8 cellular contexts compared by ENCODE assay signal in genomic region chr16:87868254-87869029, GRCh38. TPM values are rescaled to one million over a fixed set of nuclear protein-coding genes. Genes with fewer than 3 reads are reported as not detected.
A peak's percentile ranks its signal among the peaks of the same experiment; 100 is the strongest.
DNase-seq lines count a peak whose midpoint lies in the region; ATAC-seq and TF ChIP-seq lines count a peak whose summit lies in the region.
"Not testable (repeated sequence)": the region's sequence is repeated elsewhere in the genome, so short reads cannot be mapped to it uniquely, and the experiment has no call there.

No MANE protein-coding gene starts in this region.

- H3K36me3 ChIP-seq in SU-DHL-6 (ENCODE audit: low read length); fibroblast of lung (ENCODE audit: control insufficient read depth, insufficient read depth, low read length); muscle layer of colon (ENCODE audit: insufficient read depth, low read length): not testable (repeated sequence)

- not testable (repeated sequence) for H4K20me1 ChIP-seq in SU-DHL-6 (ENCODE audit: low read depth, low read length); fibroblast of lung (ENCODE audit: control insufficient read depth, extremely low read depth, insufficient read depth, low read length)

- TF ChIP-seq CTCF in SU-DHL-6 (IDR thresholded peaks at IDR 0.05; ENCODE audit: insufficient read depth, low read length, poor library complexity, severe bottlenecking); fibroblast of lung (conservative IDR thresholded peaks at IDR 0.05 in 1 of 2, IDR thresholded peaks at IDR 0.05 in 1 of 2; ENCODE audit: low read depth in 1 of 2, low read length in 2 of 2): not testable (repeated sequence)

- H3K4me1 ChIP-seq in fibroblast of lung (ENCODE audit: control insufficient read depth, extremely low read depth, insufficient read depth, low read length): not testable (repeated sequence)
- peaks cover 11% of the 10 kb centered on the region for H3K4me1 ChIP-seq in muscle layer of colon (ENCODE audit: insufficient read depth, low read length)

- H3K9ac ChIP-seq in SU-DHL-6 (ENCODE audit: low read length) (peak overlapping the region; percentile 70), fibroblast of lung (ENCODE audit: insufficient read depth, low read length) (peak overlapping the region; percentile 75)
- H3K9ac ChIP-seq in muscle layer of colon (ENCODE audit: low read length): not testable (repeated sequence)

- not testable (repeated sequence) for H3K9me3 ChIP-seq in SU-DHL-6 (ENCODE audit: insufficient read depth, low read length); fibroblast of lung (ENCODE audit: control insufficient read depth, insufficient read depth, low read depth, low read length); muscle layer of colon (ENCODE audit: low read length)

- not testable (repeated sequence) for H3K27me3 ChIP-seq in SU-DHL-6 (ENCODE audit: low read length); fibroblast of lung (ENCODE audit: control insufficient read depth, insufficient read depth, low read length); muscle layer of colon (ENCODE audit: control insufficient read depth in 1 of 2, insufficient read depth in 2 of 2, low read length in 2 of 2)

- peak; percentile 38 for ATAC-seq in GM21619 (IDR thresholded peaks at IDR 0.05; ENCODE audit: unreplicated experiment)

- peaks cover 10% of the 10 kb centered on the region; the same call in 1 of the 2 replicates for H3F3A ChIP-seq in SU-DHL-6 (ENCODE audit: insufficient read depth)

- peaks cover 56% of the 10 kb centered on the region for H3K79me2 ChIP-seq in SU-DHL-6 (ENCODE audit: insufficient read depth, low read length)
- not testable (repeated sequence) for H3K79me2 ChIP-seq in fibroblast of lung (ENCODE audit: control insufficient read depth, insufficient read depth, low read length)

- H3K27ac ChIP-seq in SU-DHL-6 (ENCODE audit: low read depth, low read length) (peak overlapping the region; percentile 80), fibroblast of lung (ENCODE audit: insufficient read depth, low read length) (peak overlapping the region; percentile 79), muscle layer of colon (ENCODE audit: low read depth, low read length) (peak overlapping the region; percentile 42)

- not testable (repeated sequence) for H2AFZ ChIP-seq in SU-DHL-6 (ENCODE audit: low read depth, low read length, severe bottlenecking); fibroblast of lung (ENCODE audit: low read length)

- peak overlapping the region; percentile 71 for H3K4me3 ChIP-seq in Jurkat, Clone E6-1 (ENCODE audit: low read length)
- peak overlapping the region; percentile 92 for H3K4me3 ChIP-seq in SU-DHL-6 (ENCODE audit: insufficient read depth, low read length, poor library complexity, severe bottlenecking)
- peak overlapping the region; percentile 49 to 77 (median 59) for H3K4me3 ChIP-seq in fibroblast of lung (replicated peaks in 1 of 4; ENCODE audit: control extremely low read depth in 1 of 4, insufficient read depth in 1 of 4, low read depth in 3 of 4, low read length in 4 of 4)
- peak overlapping the region; percentile 31 to 49 for H3K4me3 ChIP-seq in muscle layer of colon (ENCODE audit: low read depth in 1 of 2, low read length in 2 of 2)

- H3K4me2 ChIP-seq in SU-DHL-6 (ENCODE audit: low read depth, low read length, poor library complexity, severe bottlenecking): peak overlapping the region; percentile 85
- H3K4me2 ChIP-seq in fibroblast of lung (ENCODE audit: extremely low read depth, insufficient read depth, low read length): peak overlapping the region; percentile 40

- DNase-seq in CD1c-positive myeloid dendritic cell (ENCODE audit: extremely low spot score) (peak; percentile 90), fibroblast of lung (ENCODE audit: low read depth in 2 of 2) (peak; percentile 91 to 94)
- DNase-seq in Jurkat, Clone E6-1 (ENCODE audit: low read depth, low spot score): peak; percentile 55
- peak; percentile 83 for DNase-seq in activated naive CD4-positive, alpha-beta T cell treated with anti-CD3 and anti-CD28 coated beads, Interleukin-2, amount 50 U/mL, for 16 hours
- DNase-seq in stimulated activated CD4-positive, alpha-beta T cell treated with anti-CD3 and anti-CD28 coated beads, TNF-alpha, amount 100 ng/mL, for 24 hours (ENCODE audit: low read depth in 3 of 3): peak in 2 of 3 experiments; percentile 70 to 71

- not testable (repeated sequence) for H3K9me2 ChIP-seq in SU-DHL-6 (replicated peaks; ENCODE audit: insufficient read depth, low read length)

RNA-seq across cellular contexts. Expression of gene SLC7A5, which starts 0.9 kb away (rescaled TPM):
- 127 TPM for polyA plus RNA-seq in Jurkat, Clone E6-1 (2012; ENCODE audit: insufficient read depth, insufficient read length)
- 19.5 and 38.3 TPM in 2 replicates for total RNA-seq in fibroblast of lung
- polyA plus RNA-seq in fibroblast of lung: 5.2 and 12.2 TPM in 2 replicates
- 12.4 and 26.2 TPM in 2 replicates for polyA plus RNA-seq in fibroblast of lung (2012)
- 27.3 and 32.5 TPM in 2 replicates for polyA minus RNA-seq in fibroblast of lung (ENCODE audit: low replicate concordance)

Comparison
In these comparisons a context has a peak if more than half of its experiments do, and no peak if none do; other contexts are left out.
1. Peak in every context shown above with its lines: DNase-seq, ATAC-seq, H3K4me3 ChIP-seq and H3K27ac ChIP-seq.
2. H3K4me3 ChIP-seq: peak in every context shown above with its lines; median percentile 92 in SU-DHL-6; 71 in Jurkat, Clone E6-1; 59 in fibroblast of lung; 40 in muscle layer of colon.